In genomic region chr16:20676268-20676828, GRCh38 we compare ENCODE assay signal across 9 cellular contexts. TPM values are rescaled to one million over a fixed set of nuclear protein-coding genes. Genes with fewer than 3 reads are reported as not detected.
DNase-seq lines count a peak whose midpoint lies in the region; ATAC-seq and TF ChIP-seq lines count a peak whose summit lies in the region.
"Had no signal": no experiment of that assay in that cellular context is flagged by ENCODE, and none has a peak within 500 bp of the region (broad histone marks: within the 10 kb centered on the region; RNA-seq: fewer than 3 reads in every experiment).

No MANE protein-coding gene starts in this region.

- H3K4me3 ChIP-seq in HUES64 (ENCODE audit: low read length) (peak overlapping the region; percentile 43), muscle layer of duodenum (ENCODE audit: low read depth in 1 of 2, low read length in 2 of 2) (peak overlapping the region; percentile 58 to 66)

- no TSS peak for BruUV-seq in MCF 10A (replicated peaks; lab: Mats Ljungman, UMichigan)

- DNase-seq in CD1c-positive myeloid dendritic cell (ENCODE audit: extremely low spot score) (peak; percentile 70), MCF 10A (ENCODE audit: unreplicated experiment) (no peak), HCEC 1CT (no peak), COLO668 (lab: John Stamatoyannopoulos, UW; ENCODE audit: unreplicated experiment) (no peak)

- peak overlapping the region; percentile 79 for H3K27ac Mint-ChIP-seq in MCF 10A (ENCODE audit: low read depth, unreplicated experiment)

- H3K9me3 ChIP-seq in HUES64 (ENCODE audit: insufficient read depth, low read depth, low read length) (no peaks in the 10 kb centered on the region), muscle layer of duodenum (ENCODE audit: control insufficient read depth in 1 of 2, low read length in 2 of 2) (no peaks in the 10 kb centered on the region)

- no peak for ATAC-seq in HG03460 (IDR thresholded peaks at IDR 0.05; ENCODE audit: unreplicated experiment)
- no peak for ATAC-seq in HG03378 (IDR thresholded peaks at IDR 0.05; ENCODE audit: unreplicated experiment)

- TF ChIP-seq CTCF in MCF 10A (IDR thresholded peaks at IDR 0.05; ENCODE audit: unreplicated experiment): no peak

- peak overlapping the region; percentile 80 for H3K4me3 Mint-ChIP-seq in MCF 10A (ENCODE audit: unreplicated experiment)

- no peak overlapping the region for H3K9ac ChIP-seq in HUES64 (ENCODE audit: low read depth, low read length)

- H3K36me3 ChIP-seq in HUES64 (ENCODE audit: insufficient read depth, low read length): no peaks in the 10 kb centered on the region
- H3K36me3 ChIP-seq in muscle layer of duodenum (ENCODE audit: control insufficient read depth in 1 of 2, insufficient read depth in 2 of 2, low read length in 2 of 2): no peaks in the 10 kb centered on the region

- H3K4me1 ChIP-seq in HUES64 (ENCODE audit: insufficient read depth, low read length) (peaks cover 40% of the 10 kb centered on the region), muscle layer of duodenum (ENCODE audit: control insufficient read depth in 1 of 2, insufficient read depth in 2 of 2, low read length in 2 of 2) (peaks cover 6 to 16% of the 10 kb centered on the region in 2 donors)

- CTCF ChIA-PET in MCF 10A (lab: Yijun Ruan, JAX): interaction anchor here (0.6 to 2.8 kb wide), 8 partner anchors 33 to 1115 kb away, joined by 3 to 11 read pairs (median 4); no protein-coding TSS in a partner anchor

- H3K4me1 Mint-ChIP-seq in MCF 10A (ENCODE audit: insufficient read depth, unreplicated experiment): peaks cover 24% of the 10 kb centered on the region

- no peaks in the 10 kb centered on the region for H3K27me3 Mint-ChIP-seq in MCF 10A (ENCODE audit: insufficient read depth, unreplicated experiment)

- H3K9me3 Mint-ChIP-seq in MCF 10A (ENCODE audit: unreplicated experiment): no peaks in the 10 kb centered on the region

- H3K27me3 ChIP-seq in HUES64 (ENCODE audit: insufficient read depth, low read length): peaks cover 15% of the 10 kb centered on the region
- no peaks in the 10 kb centered on the region for H3K27me3 ChIP-seq in muscle layer of duodenum (ENCODE audit: low read depth, low read length)

- intact Hi-C loops in MCF 10A (cut with micrococcal nuclease): no loop called here

- no peaks in the 10 kb centered on the region for H3K36me3 Mint-ChIP-seq in MCF 10A (ENCODE audit: insufficient read depth, unreplicated experiment)

- POLR2A ChIA-PET in MCF 10A (lab: Yijun Ruan, JAX): interaction anchor here (0.7 to 1.8 kb wide), 4 partner anchors 48 to 85 kb away, joined by 4 to 10 read pairs (median 4); no protein-coding TSS in a partner anchor

- H3K27ac ChIP-seq in HUES64 (ENCODE audit: low read depth, low read length) (peak overlapping the region; percentile 16; the same call in 1 of the 2 replicates), muscle layer of duodenum (ENCODE audit: low read length) (peak overlapping the region; percentile 79)

- 75% methylated on average over 4 of the region's 4 CpGs for WGBS in HUES64

RNA-seq across cellular contexts. Expression of gene ACSM1, which starts 21.1 kb away (rescaled TPM):
- not detected for polyA plus RNA-seq in HUES64 (2013, experiment 1 of 2)
- not detected for polyA plus RNA-seq in HUES64 (2013, experiment 2 of 2)
- total RNA-seq in MCF 10A (2022): not detected in 2 replicates
- total RNA-seq: skeletal muscle tissue had no signal
